ENCODE assay signal across 14 cellular contexts in genomic region chr15:37682304-37682703, GRCh38.
DNase-seq lines count a peak whose midpoint lies in the region; ATAC-seq and TF ChIP-seq lines count a peak whose summit lies in the region.
"Had no signal": no experiment of that assay in that cellular context is flagged by ENCODE, and none has a peak within 500 bp of the region (broad histone marks: within the 10 kb centered on the region; RNA-seq: fewer than 3 reads in every experiment).

No MANE protein-coding gene starts in this region.

- peak; percentile 48 for TF ChIP-seq CTCF in AG10803 (conservative IDR thresholded peaks at IDR 0.05; ENCODE audit: low read length)
- peak; percentile 5 to 45 (median 15); a peak in 3 of 6 replicates for TF ChIP-seq CTCF in HCT116 (IDR thresholded peaks at IDR 0.05 in 2 of 3, conservative IDR thresholded peaks at IDR 0.05 in 1 of 3; ENCODE audit: borderline replicate concordance in 1 of 3, insufficient read depth in 1 of 3, low read depth in 2 of 3, low read length in 2 of 3)
- no peak for TF ChIP-seq CTCF in uterus (IDR thresholded peaks at IDR 0.05)

- H3K9ac ChIP-seq in HCT116 (ENCODE audit: low read length): no peak overlapping the region
- no peak overlapping the region for H3K9ac ChIP-seq in adipocyte (ENCODE audit: low read length)

- no peak overlapping the region for H3K27ac ChIP-seq in HCT116 (ENCODE audit: low read depth, low read length)
- no peak overlapping the region for H3K27ac ChIP-seq in uterus
- H3K27ac ChIP-seq: neutrophil, thoracic aorta had no signal

- no peak overlapping the region for H2AFZ ChIP-seq in HCT116 (ENCODE audit: low read depth, low read length, poor library complexity, severe bottlenecking)

- RAD21 ChIA-PET in HCT116 (lab: Charles Lee; ENCODE audit: low non-redundant PET in 1 of 2, low total read pairs in 2 of 2, uncharacterized antibody in 2 of 2, unreplicated experiment in 2 of 2): no interaction called here

- H3K9me2 ChIP-seq in HCT116 (ENCODE audit: insufficient read depth): no peaks in the 10 kb centered on the region

- CTCF ChIA-PET in HCT116 (lab: Charles Lee): no interaction called here

- POLR2A ChIA-PET in HCT116 (lab: Charles Lee): no interaction called here

- H3K4me1 ChIP-seq in HCT116 (ENCODE audit: control insufficient read depth in 1 of 2, insufficient read depth in 2 of 2, low read length in 2 of 2) (no peaks in the 10 kb centered on the region), adipocyte (ENCODE audit: control insufficient read depth, insufficient read depth, low read length) (no peaks in the 10 kb centered on the region), uterus (no peaks in the 10 kb centered on the region)

- no peaks in the 10 kb centered on the region for H4K20me1 ChIP-seq in HCT116 (ENCODE audit: insufficient read depth)

- no peaks in the 10 kb centered on the region for H3K79me2 ChIP-seq in HCT116 (ENCODE audit: insufficient read depth, low read length)

- intact Hi-C loops in HCT116 (cut with micrococcal nuclease) (loop anchor here (2.0 kb wide), 1 partner anchor 198 kb away; no protein-coding TSS in a partner anchor), uterus (cut with DNase I; ENCODE audit: low total_unique reads) (no loop called here)

- DNase-seq in AG10803 (ENCODE audit: low read depth) (peak; percentile 3), HCT116 (ENCODE audit: low read depth, low spot score) (peak; percentile 16), adipocyte (ENCODE audit: low read depth) (peak; percentile 8), iPS-NIHi11 (ENCODE audit: low spot score) (peak; percentile 45), NCI-H345 (lab: John Stamatoyannopoulos, UW) (no peak), SHP77 treated with DMSO at 0.1 percent for 48 hours (lab: John Stamatoyannopoulos, UW) (no peak), AG08396 (ENCODE audit: low spot score) (no peak), uterus (no peak)
- DNase-seq: activated naive CD4-positive, alpha-beta T cell treated with anti-CD3 and anti-CD28 coated beads, Interleukin-2, amount 50 U/mL, for 16 hours; effector CD8-positive, alpha-beta T cell; NCI-H1417 treated with DMSO at 0.1 percent for 48 hours; stimulated activated CD4-positive, alpha-beta T cell treated with anti-CD3 and anti-CD28 coated beads, Interleukin-2, amount 100 ng/mL, for 48 hours had no signal

- no peak; the same call in 1 of the 2 replicates for ATAC-seq in HCT116

- H3K27me3 ChIP-seq in HCT116 (ENCODE audit: insufficient read depth, low read length) (no peaks in the 10 kb centered on the region), adipocyte (replicated peaks; ENCODE audit: control insufficient read depth, insufficient read depth, low read length) (no peaks in the 10 kb centered on the region), uterus (no peaks in the 10 kb centered on the region)
- H3K27me3 ChIP-seq: neutrophil had no signal

- no TSS peak for BruUV-seq in HCT116 (replicated peaks; lab: Mats Ljungman, UMichigan)

- TF ChIP-seq RAD21 in HCT116 (IDR thresholded peaks at IDR 0.05; ENCODE audit: low read depth): peak; percentile 36

- H3K4me2 ChIP-seq in HCT116 (ENCODE audit: low read length): no peak overlapping the region

- TF ChIP-seq POLR2A in HCT116 (IDR thresholded peaks at IDR 0.05; ENCODE audit: borderline replicate concordance, extremely low read depth, insufficient read depth, insufficient read length) (no peak), uterus (IDR thresholded peaks at IDR 0.05) (no peak)

- H3K9me3 ChIP-seq in HCT116 (ENCODE audit: control insufficient read depth in 1 of 2, insufficient read depth in 1 of 2, low read depth in 1 of 2, low read length in 2 of 2): no peaks in the 10 kb centered on the region
- H3K9me3 ChIP-seq in adipocyte (ENCODE audit: control insufficient read depth, low read length): no peaks in the 10 kb centered on the region
- H3K9me3 ChIP-seq in uterus: no peaks in the 10 kb centered on the region
- H3K9me3 ChIP-seq: neutrophil, thoracic aorta had no signal

- H3K36me3 ChIP-seq in HCT116 (ENCODE audit: control insufficient read depth in 1 of 2, insufficient read depth in 2 of 2, low read length in 2 of 2) (no peaks in the 10 kb centered on the region), adipocyte (ENCODE audit: control insufficient read depth, insufficient read depth, low read length, severe bottlenecking) (no peaks in the 10 kb centered on the region), uterus (no peaks in the 10 kb centered on the region)
- H3K36me3 ChIP-seq: neutrophil, thoracic aorta had no signal

- H3K4me3 ChIP-seq in AG10803 (ENCODE audit: low read length) (no peak overlapping the region), HCT116 (replicated peaks in 1 of 2; ENCODE audit: low read depth in 1 of 2, low read length in 2 of 2) (no peak overlapping the region), adipocyte (ENCODE audit: low read length) (no peak overlapping the region), uterus (no peak overlapping the region)
- H3K4me3 ChIP-seq: thoracic aorta had no signal

TF ChIP-seq in HCT116, 20 proteins besides CTCF, POLR2A, EP300 and RAD21:
- TF ChIP-seq ZNF274 (IDR thresholded peaks at IDR 0.05; ENCODE audit: low read depth, low read length): no peak
- no peak for TF ChIP-seq EZH2 (IDR thresholded peaks at IDR 0.05)
- no peak for TF ChIP-seq YY1 (IDR thresholded peaks at IDR 0.05; ENCODE audit: extremely low read depth, insufficient replicate concordance, low read depth, low read length)
- no peak for TF ChIP-seq ZFX (IDR thresholded peaks at IDR 0.05)
- no peak for TF ChIP-seq REST (IDR thresholded peaks at IDR 0.05; ENCODE audit: low read depth)
- TF ChIP-seq SRF (IDR thresholded peaks at IDR 0.05; ENCODE audit: low read depth): no peak
- TF ChIP-seq EZH2phosphoT487 (IDR thresholded peaks at IDR 0.05; ENCODE audit: borderline replicate concordance): no peak
- TF ChIP-seq CEBPB (IDR thresholded peaks at IDR 0.05; ENCODE audit: low read depth): no peak
- TF ChIP-seq ATF3 (IDR thresholded peaks at IDR 0.05): no peak
- no peak for TF ChIP-seq MAX (IDR thresholded peaks at IDR 0.05)
- no peak for TF ChIP-seq EGR1 (IDR thresholded peaks at IDR 0.05; ENCODE audit: low read depth)
- no peak for TF ChIP-seq ELF1 (IDR thresholded peaks at IDR 0.05; ENCODE audit: borderline replicate concordance, low read depth)

Comparison
In these comparisons a context has a peak if more than half of its experiments do, and no peak if none do; other contexts are left out.
1. DNase-seq: peak in AG10803 (single experiment), HCT116 (single experiment), adipocyte (single experiment) and iPS-NIHi11 (single experiment); none in NCI-H345 (single experiment), SHP77 treated with DMSO at 0.1 percent for 48 hours (single experiment), AG08396 (single experiment) and uterus (0 of 2).
2. CTCF ChIP-seq: peak in AG10803 (single experiment) and HCT116 (3 of 3); none in uterus (0 of 4).